In genomic region chr7:123532788-123533552, GRCh38 we compare ENCODE assay signal across 8 cellular contexts. TPM values are rescaled to one million over a fixed set of nuclear protein-coding genes. Genes with fewer than 3 reads are reported as not detected.
DNase-seq lines count a peak whose midpoint lies in the region; ATAC-seq and TF ChIP-seq lines count a peak whose summit lies in the region.
"Not testable (repeated sequence)": the region's sequence is repeated elsewhere in the genome, so short reads cannot be mapped to it uniquely, and the experiment has no call there.

No MANE protein-coding gene starts in this region.

- ATAC-seq in GM19025 (IDR thresholded peaks at IDR 0.05; ENCODE audit: low read depth, unreplicated experiment) = peak; percentile 16
- ATAC-seq in HG03135 (IDR thresholded peaks at IDR 0.05; ENCODE audit: unreplicated experiment) = peak; percentile 23
- ATAC-seq in activated T-helper 17 cell treated with anti-CD3 and anti-CD28 coated beads, Interleukin-2, amount 50 U/mL, for 72 hours (replicated peaks) = not testable (repeated sequence)
- peak; percentile 18 for ATAC-seq in left lobe of liver

- H3K4me3 ChIP-seq in AG04449 (ENCODE audit: low read depth, low read length) = peak overlapping the region; percentile 42
- peak overlapping the region; percentile 19; the same call in 1 of the 2 replicates for H3K4me3 ChIP-seq in SJCRH30
- peak overlapping the region; percentile 73 for H3K4me3 ChIP-seq in endodermal cell (ENCODE audit: low read length)
- H3K4me3 ChIP-seq in skeletal muscle cell (ENCODE audit: low read depth, low read length) = peak overlapping the region; percentile 49

- H3K4me1 ChIP-seq in SJCRH30; endodermal cell (ENCODE audit: control insufficient read depth, insufficient read depth, low read length): not testable (repeated sequence)

- H3K9me3 ChIP-seq in SJCRH30 (replicated peaks); endodermal cell (ENCODE audit: control insufficient read depth, low read length): not testable (repeated sequence)

- not testable (repeated sequence) for H3K9me3 Mint-ChIP-seq in activated T-helper 17 cell treated with anti-CD3 and anti-CD28 coated beads, Interleukin-2, amount 50 U/mL, for 72 hours; endodermal cell

- H3K4me1 Mint-ChIP-seq in activated T-helper 17 cell treated with anti-CD3 and anti-CD28 coated beads, Interleukin-2, amount 50 U/mL, for 72 hours = peaks cover 17% of the 10 kb centered on the region
- not testable (repeated sequence) for H3K4me1 Mint-ChIP-seq in endodermal cell

- POLR2A ChIA-PET in AG04449 (lab: Yijun Ruan, JAX) = not testable (repeated sequence)

- CTCF ChIA-PET in AG04449 (lab: Yijun Ruan, JAX) = interaction anchor here (1.0 kb wide), 1 partner anchor 39 kb away, joined by 5 read pairs; no protein-coding TSS in a partner anchor

- not testable (repeated sequence) for H3K9ac ChIP-seq in endodermal cell (ENCODE audit: extremely low read depth, low read length, poor library complexity, severe bottlenecking)

- DNase-seq in AG04449 (ENCODE audit: low read depth, low spot score); left lobe of liver (ENCODE audit: low spot score); skeletal muscle cell (ENCODE audit: low read depth): not testable (repeated sequence)
- DNase-seq in SJCRH30 (peak; percentile 20 to 27), endodermal cell (peak; percentile 75)

- peaks cover 22% of the 10 kb centered on the region for H3K27me3 Mint-ChIP-seq in activated T-helper 17 cell treated with anti-CD3 and anti-CD28 coated beads, Interleukin-2, amount 50 U/mL, for 72 hours
- peaks cover 22% of the 10 kb centered on the region for H3K27me3 Mint-ChIP-seq in endodermal cell (ENCODE audit: insufficient read depth)

- WGBS in endodermal cell (ENCODE audit: insufficient coverage in 1 of 2, insufficient read length in 1 of 2), 2 experiments = 6% methylated on average over 25 of the region's 33 CpGs; no CpG with 5 or more reads in 1 of the 2 experiments

- H3K27ac Mint-ChIP-seq in activated T-helper 17 cell treated with anti-CD3 and anti-CD28 coated beads, Interleukin-2, amount 50 U/mL, for 72 hours; endodermal cell: not testable (repeated sequence)

- not testable (repeated sequence) for H3K36me3 Mint-ChIP-seq in activated T-helper 17 cell treated with anti-CD3 and anti-CD28 coated beads, Interleukin-2, amount 50 U/mL, for 72 hours (ENCODE audit: low read depth); endodermal cell (ENCODE audit: low read depth)

- H3K4me3 Mint-ChIP-seq in activated T-helper 17 cell treated with anti-CD3 and anti-CD28 coated beads, Interleukin-2, amount 50 U/mL, for 72 hours = peak overlapping the region; percentile 90
- H3K4me3 Mint-ChIP-seq in endodermal cell = peak overlapping the region; percentile 54

- not testable (repeated sequence) for H3K36me3 ChIP-seq in SJCRH30; endodermal cell (ENCODE audit: control insufficient read depth, insufficient read depth, low read length)

- not testable (repeated sequence) for H3K27ac ChIP-seq in SJCRH30; endodermal cell (ENCODE audit: low read depth, low read length)

- not testable (repeated sequence) for H3K27me3 ChIP-seq in SJCRH30
- H3K27me3 ChIP-seq in endodermal cell (ENCODE audit: control insufficient read depth, insufficient read depth, low read length, poor library complexity, severe bottlenecking) = peaks cover 12% of the 10 kb centered on the region

- not testable (repeated sequence) for TF ChIP-seq CTCF in AG04449 (IDR thresholded peaks at IDR 0.05; ENCODE audit: insufficient read depth, low read length, missing control alignments); endodermal cell (conservative IDR thresholded peaks at IDR 0.05)

RNA-seq across cellular contexts. Expression of gene IQUB, which starts 1.4 kb away (rescaled TPM):
- 0.05 and 0.16 TPM in 2 replicates for total RNA-seq in SJCRH30 (2014; rRNA removed; shearing (Covaris generic))
- under 1 TPM in 1 of 2 donors, not detected in 1; 0.16 TPM for total RNA-seq in activated T-helper 17 cell treated with anti-CD3 and anti-CD28 coated beads, Interleukin-2, amount 50 U/mL, for 72 hours
- 1 to 10 TPM in 1 of 2 donors, under 1 TPM in 1; 0.88 to 2.1 TPM for total RNA-seq in endodermal cell
- polyA plus RNA-seq in endodermal cell (2013, experiment 1 of 2) = 1.2 TPM
- 1.6 TPM for polyA plus RNA-seq in endodermal cell (2013, experiment 2 of 2)
- 0.15 TPM for total RNA-seq in left lobe of liver

RNA-seq across cellular contexts. Expression of gene NDUFA5, which starts 24.6 kb away (rescaled TPM):
- total RNA-seq in SJCRH30 (2014; rRNA removed; shearing (Covaris generic)) = 94.0 and 105 TPM in 2 replicates
- 10 to 100 TPM; 50.5 to 54.0 TPM for total RNA-seq in activated T-helper 17 cell treated with anti-CD3 and anti-CD28 coated beads, Interleukin-2, amount 50 U/mL, for 72 hours
- 10 to 100 TPM; 48.6 to 52.3 TPM for total RNA-seq in endodermal cell
- 62.4 TPM for polyA plus RNA-seq in endodermal cell (2013, experiment 1 of 2)
- polyA plus RNA-seq in endodermal cell (2013, experiment 2 of 2) = 59.7 TPM
- 41.3 TPM for total RNA-seq in left lobe of liver

Comparison
In these comparisons a context has a peak if more than half of its experiments do, and no peak if none do; other contexts are left out.
1. H3K4me3 ChIP-seq: peak in every context shown above with its lines; median percentile 73 in endodermal cell; 49 in skeletal muscle cell; 42 in AG04449; 19 in SJCRH30.